In the genomic region with DNA sequence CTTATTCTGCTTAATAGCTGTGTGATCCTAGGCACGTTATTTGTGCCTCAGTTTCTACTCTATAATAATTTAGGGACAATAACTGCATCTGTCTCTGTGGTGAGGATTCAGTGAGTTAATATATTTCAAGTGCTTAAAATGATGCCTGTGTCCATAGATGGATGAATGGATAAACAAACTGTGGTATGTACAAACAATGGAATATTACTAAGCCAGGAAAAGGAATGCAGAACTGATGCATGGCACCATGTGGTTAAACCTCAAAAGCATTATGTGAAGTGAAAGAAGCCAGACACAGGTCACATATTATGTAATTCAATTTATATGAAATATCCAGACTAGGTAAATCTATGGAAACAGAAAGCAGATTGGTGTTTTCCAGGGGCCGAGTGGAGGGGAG, we compare ENCODE assay signal across 23 cellular contexts.
"Had no signal": no experiment of that assay in that cellular context is flagged by ENCODE, and none has a peak within 500 bp of the region (broad histone marks: within the 10 kb centered on the region; RNA-seq: fewer than 3 reads in every experiment).

No MANE protein-coding gene starts in this region.

- H3K27me3 ChIP-seq: left lung, ovary, spleen, suprapubic skin, tibial artery, upper lobe of right lung, uterus had no signal

- H3K9me3 ChIP-seq: left lung, ovary, suprapubic skin, thoracic aorta, tibial artery, upper lobe of right lung, uterus had no signal

- ATAC-seq: left colon; left lung; natural killer cell treated with Interleukin-12 subunit alpha and Interleukin-12 subunit beta and Interleukin-15 and Interleukin-18, amount 100 ng/mL, for 72 hours; right cardiac atrium; sciatic nerve; stimulated activated effector memory CD8-positive, alpha-beta T cell treated with anti-CD3 and anti-CD28 coated beads, Interleukin-12 subunit alpha, Interleukin-12 subunit beta, amount 100 ng/mL, for 72 hours; upper lobe of right lung had no signal

- H3K36me3 ChIP-seq: left lung, ovary, spleen, suprapubic skin, thoracic aorta, tibial artery, upper lobe of right lung, uterus had no signal

- FAIRE-seq: islet of Langerhans, kidney, small intestine had no signal

- H3K27ac ChIP-seq: left lung, ovary, suprapubic skin, thoracic aorta, tibial artery, upper lobe of right lung, uterus had no signal

- DNase-seq: hippocampal formation; kidney; left colon; mesendoderm; naive B cell; right cardiac atrium; small intestine; stimulated activated CD4-positive, alpha-beta T cell treated with anti-CD3 and anti-CD28 coated beads, Interleukin-4, amount 100 ng/mL, for 24 hours; stimulated activated naive CD4-positive, alpha-beta T cell; trophoblast cell; uterus had no signal

- H3K4me1 ChIP-seq: left lung, tibial artery, upper lobe of right lung, uterus had no signal

- H3K4me3 ChIP-seq: left lung, lung, ovary, spleen, suprapubic skin, thoracic aorta, tibial artery, upper lobe of right lung, uterus had no signal
